In genomic region chr7:11120068-11120664, GRCh38 we compare ENCODE assay signal across 10 cellular contexts.
DNase-seq lines count a peak whose midpoint lies in the region; ATAC-seq and TF ChIP-seq lines count a peak whose summit lies in the region.
"Had no signal": no experiment of that assay in that cellular context is flagged by ENCODE, and none has a peak within 500 bp of the region (broad histone marks: within the 10 kb centered on the region; RNA-seq: fewer than 3 reads in every experiment).

No MANE protein-coding gene starts in this region.

- CTCF ChIA-PET in activated CD4-positive, alpha-beta memory T cell treated with anti-CD3 and anti-CD28 coated beads for 36 hours (lab: Charles Lee): no interaction called here

- no peaks in the 10 kb centered on the region for H3K27me3 ChIP-seq in GM23338 (ENCODE audit: insufficient read depth)
- H3K27me3 ChIP-seq: right atrium auricular region had no signal

- intact Hi-C loops in activated CD4-positive, alpha-beta memory T cell treated with anti-CD3 and anti-CD28 coated beads for 36 hours (cut with micrococcal nuclease): loop anchor here (1.0 to 10.0 kb wide), 3 partner anchors 147 to 215 kb away; partner anchors contain the start of gene PHF14

- no peak overlapping the region for H2AFZ ChIP-seq in GM23338

- no peaks in the 10 kb centered on the region for H3K9me3 Mint-ChIP-seq in activated CD4-positive, alpha-beta memory T cell treated with anti-CD3 and anti-CD28 coated beads for 36 hours
- H3K9me3 Mint-ChIP-seq in GM23338: no peaks in the 10 kb centered on the region

- H3K79me2 ChIP-seq in GM23338 (replicated peaks; ENCODE audit: insufficient read depth): no peaks in the 10 kb centered on the region

- peaks cover 19% of the 10 kb centered on the region for H3K4me1 Mint-ChIP-seq in activated CD4-positive, alpha-beta memory T cell treated with anti-CD3 and anti-CD28 coated beads for 36 hours (ENCODE audit: low read depth)
- H3K4me1 Mint-ChIP-seq in GM23338: no peaks in the 10 kb centered on the region

- no peaks in the 10 kb centered on the region for H3K27me3 Mint-ChIP-seq in activated CD4-positive, alpha-beta memory T cell treated with anti-CD3 and anti-CD28 coated beads for 36 hours
- no peaks in the 10 kb centered on the region for H3K27me3 Mint-ChIP-seq in GM23338 (ENCODE audit: insufficient read depth, low read depth, poor library complexity)

- peaks cover 24% of the 10 kb centered on the region for H3K36me3 Mint-ChIP-seq in activated CD4-positive, alpha-beta memory T cell treated with anti-CD3 and anti-CD28 coated beads for 36 hours
- peaks cover 5% of the 10 kb centered on the region; the same call in 2 of the 3 replicates for H3K36me3 Mint-ChIP-seq in GM23338 (ENCODE audit: low read depth)

- peak; percentile 60 for ATAC-seq in GM18861 (IDR thresholded peaks at IDR 0.05; ENCODE audit: unreplicated experiment)
- ATAC-seq in GM21367 (IDR thresholded peaks at IDR 0.05; ENCODE audit: unreplicated experiment): peak; percentile 74
- peak; percentile 74 for ATAC-seq in HG02981 (IDR thresholded peaks at IDR 0.05; ENCODE audit: unreplicated experiment)
- ATAC-seq in GM23338: no peak

- H4K20me1 ChIP-seq in GM23338 (replicated peaks; ENCODE audit: insufficient read depth): no peaks in the 10 kb centered on the region

- no peaks in the 10 kb centered on the region for H3K36me3 ChIP-seq in GM23338 (ENCODE audit: insufficient read depth)
- H3K36me3 ChIP-seq: right atrium auricular region had no signal

- DNase-seq in activated CD4-positive, alpha-beta memory T cell treated with anti-CD3 and anti-CD28 coated beads for 36 hours: no peak
- DNase-seq in GM19238 (ENCODE audit: insufficient read length, low spot score) (no peak), GM23338 (ENCODE audit: low spot score) (no peak)
- DNase-seq in stimulated activated CD4-positive, alpha-beta T cell treated with anti-CD3 and anti-CD28 coated beads, Interleukin-4, amount 100 ng/mL, for 4 hours: no peak
- DNase-seq: activated CD4-positive, alpha-beta T cell treated with anti-CD3 and anti-CD28 coated beads for 48 hours; anterior cingulate cortex had no signal

- H3F3A ChIP-seq in GM23338 (replicated peaks; ENCODE audit: low read depth): no peaks in the 10 kb centered on the region

- no peak for TF ChIP-seq CTCF in GM23338 (conservative IDR thresholded peaks at IDR 0.05; ENCODE audit: low read depth in 2 of 2)

- no peak overlapping the region for H3K4me3 Mint-ChIP-seq in activated CD4-positive, alpha-beta memory T cell treated with anti-CD3 and anti-CD28 coated beads for 36 hours
- H3K4me3 Mint-ChIP-seq in GM23338: no peak overlapping the region

- no peak overlapping the region for H3K4me2 ChIP-seq in GM23338

- POLR2A ChIA-PET in activated CD4-positive, alpha-beta memory T cell treated with anti-CD3 and anti-CD28 coated beads for 36 hours (lab: Charles Lee): no interaction called here

- H3K4me1 ChIP-seq in GM23338 (ENCODE audit: insufficient read depth): no peaks in the 10 kb centered on the region
- H3K4me1 ChIP-seq: right atrium auricular region had no signal

- no peak overlapping the region for H3K4me3 ChIP-seq in GM23338
- H3K4me3 ChIP-seq: right atrium auricular region had no signal

- no peaks in the 10 kb centered on the region for H3K9me2 ChIP-seq in GM23338 (ENCODE audit: insufficient read depth)

- no peak overlapping the region for H3K27ac ChIP-seq in GM23338 (ENCODE audit: low read depth)
- H3K27ac ChIP-seq: right atrium auricular region had no signal

- peak overlapping the region; percentile 46 for H3K27ac Mint-ChIP-seq in activated CD4-positive, alpha-beta memory T cell treated with anti-CD3 and anti-CD28 coated beads for 36 hours
- no peak overlapping the region for H3K27ac Mint-ChIP-seq in GM23338

TF ChIP-seq in GM23338, 12 proteins besides CTCF, POLR2A, EP300 and RAD21:
- TF ChIP-seq ZNF462 (CRISPR knock-in tag; IDR thresholded peaks at IDR 0.05): no peak
- no peak for TF ChIP-seq REST (IDR thresholded peaks at IDR 0.05; ENCODE audit: unreplicated experiment)
- no peak for TF ChIP-seq ZNF331 (CRISPR knock-in tag; IDR thresholded peaks at IDR 0.05; ENCODE audit: low read depth)
- TF ChIP-seq ZNF114 (CRISPR knock-in tag; IDR thresholded peaks at IDR 0.05): no peak
- TF ChIP-seq EZH2 (IDR thresholded peaks at IDR 0.05; ENCODE audit: low read depth, unreplicated experiment): no peak
- TF ChIP-seq JUNB (IDR thresholded peaks at IDR 0.05; ENCODE audit: unreplicated experiment): no peak
- TF ChIP-seq NANOG (IDR thresholded peaks at IDR 0.05; ENCODE audit: borderline replicate concordance): no peak
